14 cellular contexts compared by ENCODE assay signal in the genomic region with DNA sequence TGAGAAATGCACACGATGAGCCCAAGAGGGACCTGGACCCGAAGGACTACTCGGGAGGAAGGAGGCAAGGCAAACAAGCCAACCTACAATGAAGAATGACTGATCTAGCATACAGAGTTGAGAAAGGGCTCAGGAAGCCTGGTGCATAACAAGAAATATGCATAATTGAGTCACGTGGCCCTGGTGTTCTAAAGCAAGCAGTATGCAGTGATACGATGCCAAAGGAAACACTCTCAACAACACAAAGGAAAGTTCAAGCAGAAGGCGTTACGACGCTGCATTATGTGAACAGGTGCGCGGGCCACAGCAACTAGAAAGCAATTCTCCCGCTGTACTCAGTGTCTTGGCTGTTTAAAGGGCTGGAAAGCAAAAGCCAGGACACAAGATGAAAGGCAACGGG.
A peak's percentile ranks its signal among the peaks of the same experiment; 100 is the strongest.
DNase-seq lines count a peak whose midpoint lies in the region; ATAC-seq and TF ChIP-seq lines count a peak whose summit lies in the region.
"Had no signal": no experiment of that assay in that cellular context is flagged by ENCODE, and none has a peak within 500 bp of the region (broad histone marks: within the 10 kb centered on the region; RNA-seq: fewer than 3 reads in every experiment).

No MANE protein-coding gene starts in this region.

- TF ChIP-seq POLR2A in body of pancreas (IDR thresholded peaks at IDR 0.05) = no peak
- no peak for TF ChIP-seq POLR2A in lower leg skin (IDR thresholded peaks at IDR 0.05)

- H3K9me3 ChIP-seq in body of pancreas (no peaks in the 10 kb centered on the region), mucosa of rectum (ENCODE audit: control insufficient read depth in 2 of 2, low read length in 2 of 2) (no peaks in the 10 kb centered on the region)
- H3K9me3 ChIP-seq: BLaER1 treated with 17β-estradiol and CSF1 and Interleukin-3, amounts not matched to agents 10 nM and 100 nM; breast epithelium; heart left ventricle had no signal

- no peaks in the 10 kb centered on the region for H3K36me3 ChIP-seq in body of pancreas (replicated peaks in 1 of 2; ENCODE audit: insufficient read depth in 1 of 2, low read depth in 2 of 2)
- H3K36me3 ChIP-seq in mucosa of rectum (ENCODE audit: control insufficient read depth in 2 of 2, insufficient read depth in 2 of 2, low read length in 2 of 2) = no peaks in the 10 kb centered on the region
- H3K36me3 ChIP-seq: BLaER1 treated with 17β-estradiol and CSF1 and Interleukin-3, amounts not matched to agents 10 nM and 100 nM; breast epithelium; heart left ventricle had no signal

- no peaks in the 10 kb centered on the region for H3K4me1 ChIP-seq in body of pancreas
- peaks cover 11 to 22% of the 10 kb centered on the region in 2 donors for H3K4me1 ChIP-seq in mucosa of rectum (ENCODE audit: control insufficient read depth in 2 of 2, insufficient read depth in 2 of 2, low read length in 2 of 2)
- H3K4me1 ChIP-seq: breast epithelium had no signal

- H3K4me3 ChIP-seq in body of pancreas (no peak overlapping the region), mucosa of rectum (ENCODE audit: low read length in 2 of 2) (peak overlapping the region; percentile 25 to 57), lower leg skin (ENCODE audit: low read depth, poor library complexity, severe bottlenecking) (no peak overlapping the region)
- H3K4me3 ChIP-seq: BLaER1 treated with 17β-estradiol and CSF1 and Interleukin-3, amounts not matched to agents 10 nM and 100 nM; breast epithelium; GM12878; heart left ventricle had no signal

- DNase-seq in COR-L47 (lab: John Stamatoyannopoulos, UW) = peak; percentile 64
- DNase-seq in NCI-H2081 (lab: John Stamatoyannopoulos, UW) = peak; percentile 77 to 88
- DNase-seq in body of pancreas = peak; percentile 15 to 46 (median 42)
- no peak for DNase-seq in omental fat pad (ENCODE audit: low spot score)
- DNase-seq in NCI-H82 (lab: John Stamatoyannopoulos, UW) = no peak
- no peak for DNase-seq in lower leg skin (ENCODE audit: low spot score in 2 of 2)
- no peak for DNase-seq in activated effector memory CD4-positive, alpha-beta T cell treated with Interleukin-2 at 50 U/mL for 16 hours
- DNase-seq: activated CD4-positive, alpha-beta T cell treated with anti-CD3 and anti-CD28 coated beads, Interleukin-2, amount 50 U/mL, for 48 hours; heart left ventricle; stimulated activated naive CD8-positive, alpha-beta T cell treated with anti-CD3 and anti-CD28 coated beads, Interleukin-15, amount 100 ng/mL, for 72 hours had no signal

- H3K9ac ChIP-seq in mucosa of rectum (ENCODE audit: low read depth in 1 of 2, low read length in 2 of 2) = peak overlapping the region in 1 of 2 donors; percentile 24
- H3K9ac ChIP-seq: BLaER1 treated with 17β-estradiol and CSF1 and Interleukin-3, amounts not matched to agents 10 nM and 100 nM had no signal

- WGBS in body of pancreas, 2 donors = 34 to 37% methylated on average over 12 of the region's 12 CpGs
- 72 to 74% methylated on average over 12 of the region's 12 CpGs for WGBS in lower leg skin, 2 donors

- TF ChIP-seq CTCF in body of pancreas (IDR thresholded peaks at IDR 0.05) = no peak
- TF ChIP-seq CTCF in omental fat pad (IDR thresholded peaks at IDR 0.05) = no peak
- no peak for TF ChIP-seq CTCF in lower leg skin (IDR thresholded peaks at IDR 0.05)

- peak; percentile 47 for ATAC-seq in body of pancreas
- no peak for ATAC-seq in omental fat pad (ENCODE audit: low FRiP score)
- ATAC-seq: heart left ventricle; stimulated activated naive CD8-positive, alpha-beta T cell treated with anti-CD3 and anti-CD28 coated beads, Interleukin-15, amount 100 ng/mL, for 72 hours had no signal

- H3K27ac ChIP-seq in body of pancreas = no peak overlapping the region
- H3K27ac ChIP-seq in mucosa of rectum (ENCODE audit: low read depth in 2 of 2, low read length in 2 of 2) = peak overlapping the region; percentile 32 to 43
- H3K27ac ChIP-seq: BLaER1 treated with 17β-estradiol and CSF1 and Interleukin-3, amounts not matched to agents 10 nM and 100 nM; breast epithelium; heart left ventricle had no signal

- intact Hi-C loops in body of pancreas (cut with DNase I) = no loop called here
- intact Hi-C loops in lower leg skin (cut with DNase I; ENCODE audit: low total_unique reads) = no loop called here

- H3K27me3 ChIP-seq in body of pancreas (no peaks in the 10 kb centered on the region), mucosa of rectum (ENCODE audit: control insufficient read depth in 2 of 2, insufficient read depth in 2 of 2, low read length in 2 of 2) (no peaks in the 10 kb centered on the region)
- H3K27me3 ChIP-seq: BLaER1 treated with 17β-estradiol and CSF1 and Interleukin-3, amounts not matched to agents 10 nM and 100 nM; breast epithelium; heart left ventricle had no signal

Comparison
In these comparisons a context has a peak if more than half of its experiments do, and no peak if none do; other contexts are left out.
1. DNase-seq: peak in COR-L47 (single experiment), NCI-H2081 (2 of 2) and body of pancreas (4 of 4); none in omental fat pad (single experiment), NCI-H82 (single experiment), lower leg skin (0 of 2) and activated effector memory CD4-positive, alpha-beta T cell treated with Interleukin-2 at 50 U/mL for 16 hours (single experiment).
2. H3K27ac ChIP-seq: peak in mucosa of rectum (2 of 2); none in body of pancreas (0 of 4).
3. H3K4me3 ChIP-seq: peak in mucosa of rectum (2 of 2); none in body of pancreas (0 of 2) and lower leg skin (single experiment).